19 cellular contexts compared by ENCODE assay signal in genomic region chr5:139985290-139985689, GRCh38. TPM values are rescaled to one million over a fixed set of nuclear protein-coding genes. Genes with fewer than 3 reads are reported as not detected.
DNase-seq lines count a peak whose midpoint lies in the region; ATAC-seq and TF ChIP-seq lines count a peak whose summit lies in the region.
"Had no signal": no experiment of that assay in that cellular context is flagged by ENCODE, and none has a peak within 500 bp of the region (broad histone marks: within the 10 kb centered on the region; RNA-seq: fewer than 3 reads in every experiment).

No MANE protein-coding gene starts in this region.

- no peaks in the 10 kb centered on the region for H3K36me3 ChIP-seq in heart right ventricle
- H3K36me3 ChIP-seq: colonic mucosa, spleen had no signal

- H3K27ac ChIP-seq in heart right ventricle (peak overlapping the region in 9 of 10 donors; percentile 24 to 81 (median 57)), RWPE1 (peak overlapping the region; percentile 80)
- H3K27ac ChIP-seq: colonic mucosa, parathyroid adenoma had no signal

- no peak overlapping the region for H3K4me3 Mint-ChIP-seq in naive thymus-derived CD8-positive, alpha-beta T cell
- H3K4me3 Mint-ChIP-seq: stimulated activated naive CD8-positive, alpha-beta T cell treated with anti-CD3 and anti-CD28 coated beads, Interleukin-15, Interleukin-2, amounts not matched to agents 100 ng/mL and 50 ng/mL, for 24 hours had no signal

- H3K36me3 Mint-ChIP-seq in naive thymus-derived CD8-positive, alpha-beta T cell = no peaks in the 10 kb centered on the region

- peaks cover 18 to 50% (median 23%) of the 10 kb centered on the region in 5 donors for H3K27me3 Mint-ChIP-seq in naive thymus-derived CD8-positive, alpha-beta T cell

- H3K4me1 Mint-ChIP-seq in naive thymus-derived CD8-positive, alpha-beta T cell = peaks cover 0 to 3% (median 0%) of the 10 kb centered on the region in 4 donors

- whole genome bisulfite sequencing in heart right ventricle, 2 donors = 48 to 70% methylated on average over 5 of the region's 5 CpGs

- no peak overlapping the region for H3K4me3 ChIP-seq in heart right ventricle
- H3K4me3 ChIP-seq: colonic mucosa, spleen had no signal

- no peak for DNase-seq in heart right ventricle
- no peak for DNase-seq in left cardiac atrium
- peak; percentile 54 for DNase-seq in RWPE1 (ENCODE audit: low spot score)
- peak; percentile 68 for DNase-seq in kidney tubule cell (ENCODE audit: low spot score)
- DNase-seq in OCI-M1 (lab: John Stamatoyannopoulos, UW) = no peak
- DNase-seq in GM03348 (ENCODE audit: low spot score) = no peak
- no peak for DNase-seq in naive thymus-derived CD8-positive, alpha-beta T cell
- no peak for DNase-seq in NAMALWA (ENCODE audit: low spot score)
- DNase-seq: activated gamma-delta T cell, anterior cingulate cortex, colonic mucosa, erythroblast, NCI-H1694 treated with DMSO at 0.1 percent for 48 hours, spleen, T-helper 1 cell had no signal

- TF ChIP-seq CTCF in heart right ventricle (IDR thresholded peaks at IDR 0.05) = no peak
- no peak for TF ChIP-seq CTCF in RWPE1 (conservative IDR thresholded peaks at IDR 0.05; ENCODE audit: low read depth)

- H3K9me3 Mint-ChIP-seq in naive thymus-derived CD8-positive, alpha-beta T cell = no peaks in the 10 kb centered on the region
- H3K9me3 Mint-ChIP-seq: stimulated activated naive CD8-positive, alpha-beta T cell treated with anti-CD3 and anti-CD28 coated beads, Interleukin-15, Interleukin-2, amounts not matched to agents 100 ng/mL and 50 ng/mL, for 24 hours had no signal

- H3K27me3 ChIP-seq in heart right ventricle = no peaks in the 10 kb centered on the region
- H3K27me3 ChIP-seq: colonic mucosa had no signal

- ATAC-seq in heart right ventricle (peak in 6 of 8 donors; percentile 5 to 46 (median 22)), left cardiac atrium (no peak)
- ATAC-seq in naive thymus-derived CD8-positive, alpha-beta T cell = no peak

- CTCF ChIA-PET in RWPE1 (lab: Yijun Ruan, JAX) = interaction anchor here (0.6 to 6.5 kb wide), 7 partner anchors 14 to 210 kb away, joined by 3 to 38 read pairs (median 5); partner anchors contain the start of gene NRG2

- peaks cover 0 to 49% (median 32%) of the 10 kb centered on the region in 9 donors for H3K4me1 ChIP-seq in heart right ventricle
- H3K4me1 ChIP-seq: colonic mucosa, parathyroid adenoma had no signal

- intact Hi-C loops in heart right ventricle (cut with DNase I) = loop anchor here in 1 of 10 donors (10.0 kb wide), 1 partner anchor 60 kb away; the partner anchor contains the start of gene NRG2
- intact Hi-C loops in left cardiac atrium (cut with DNase I) = no loop called here

- H3K9me3 ChIP-seq in heart right ventricle = no peaks in the 10 kb centered on the region
- H3K9me3 ChIP-seq: colonic mucosa, spleen had no signal

- H3K27ac Mint-ChIP-seq in naive thymus-derived CD8-positive, alpha-beta T cell = peak overlapping the region in 1 of 10 donors; percentile 4
- H3K27ac Mint-ChIP-seq: stimulated activated naive CD8-positive, alpha-beta T cell treated with anti-CD3 and anti-CD28 coated beads, Interleukin-15, Interleukin-2, amounts not matched to agents 100 ng/mL and 50 ng/mL, for 24 hours had no signal

- POLR2A ChIA-PET in RWPE1 (lab: Yijun Ruan, JAX; ENCODE audit: low non-redundant PET) = interaction anchor here (0.6 to 0.8 kb wide), 3 partner anchors 57 to 1635 kb away, joined by 3 to 5 read pairs (median 3); no protein-coding TSS in a partner anchor
- POLR2A ChIA-PET in naive thymus-derived CD8-positive, alpha-beta T cell (lab: Charles Lee) = no interaction called here

RNA-seq across cellular contexts. Expression of gene NRG2, which starts 57.8 kb away (rescaled TPM):
- 1 to 10 TPM; 1.0 to 6.6 (median 2.9) TPM for total RNA-seq in heart right ventricle
- 1 to 10 TPM in 1 of 2 donors, under 1 TPM in 1; 0.64 to 4.5 TPM for polyA plus RNA-seq in heart right ventricle
- total RNA-seq in left cardiac atrium = 1 to 10 TPM; 1.1 to 1.3 TPM
- under 1 TPM; 0.26 to 0.47 TPM for total RNA-seq in naive thymus-derived CD8-positive, alpha-beta T cell
- under 1 TPM; 0.04 to 0.25 (median 0.09) TPM for polyA plus RNA-seq in naive thymus-derived CD8-positive, alpha-beta T cell
- total RNA-seq: kidney epithelial cell, LHCN-M2 had no signal

Comparison
In these comparisons a context has a peak if more than half of its experiments do, and no peak if none do; other contexts are left out.
1. ATAC-seq: peak in heart right ventricle (6 of 8); none in left cardiac atrium (0 of 2) and naive thymus-derived CD8-positive, alpha-beta T cell (0 of 2).
2. DNase-seq: peak in RWPE1 (single experiment) and kidney tubule cell (single experiment); none in heart right ventricle (0 of 2), left cardiac atrium (single experiment), OCI-M1 (single experiment), GM03348 (single experiment), naive thymus-derived CD8-positive, alpha-beta T cell (0 of 10) and NAMALWA (single experiment).